Comparison of ENCODE assay signal across 38 cellular contexts in genomic region chr10:44053391-44053790, GRCh38.
"Had no signal": no experiment of that assay in that cellular context is flagged by ENCODE, and none has a peak within 500 bp of the region (broad histone marks: within the 10 kb centered on the region; RNA-seq: fewer than 3 reads in every experiment).

No MANE protein-coding gene starts in this region.

- H3K36me3 Mint-ChIP-seq: activated CD4-positive, alpha-beta memory T cell treated with anti-CD3 and anti-CD28 coated beads for 36 hours; activated naive CD4-positive, alpha-beta T cell treated with anti-CD3 and anti-CD28 coated beads, Interleukin-2, amount 50 U/mL, for 72 hours; activated naive CD8-positive, alpha-beta T cell treated with anti-CD3 and anti-CD28 coated beads for 36 hours; brain; WTC11 had no signal

- H3K27me3 ChIP-seq: cardiac muscle cell had no signal

- H3K27ac Mint-ChIP-seq: activated CD4-positive, alpha-beta memory T cell treated with anti-CD3 and anti-CD28 coated beads for 36 hours; activated CD4-positive, alpha-beta T cell treated with anti-CD3 and anti-CD28 coated beads, Interleukin-2, amount 10 ng/mL, durations not matched to agents 24 days and 14 days; activated CD8-positive, alpha-beta T cell treated with anti-CD3 and anti-CD28 coated beads for 36 hours; activated naive CD4-positive, alpha-beta T cell treated with anti-CD3 and anti-CD28 coated beads for 36 hours; activated naive CD4-positive, alpha-beta T cell treated with anti-CD3 and anti-CD28 coated beads, Interleukin-2, amount 50 U/mL, for 72 hours; activated naive CD8-positive, alpha-beta T cell treated with anti-CD3 and anti-CD28 coated beads for 36 hours; activated T-cell treated with anti-CD3 and anti-CD28 coated beads, Interleukin-2, amount 50 U/mL, for 72 hours; activated T-helper 1 cell treated with anti-CD3 and anti-CD28 coated beads, Interleukin-12 subunit alpha, Interleukin-12 subunit beta, Interleukin-2, Interleukin-4 antibody, amounts not matched to agents 30 ng/mL and 10 ng/mL and 1 ng/mL, durations not matched to agents 14 hours and 24 hours and 36 hours; activated T-helper 17 cell treated with anti-CD3 and anti-CD28 coated beads, Interleukin-2, amount 50 U/mL, for 72 hours; T-helper 1 cell treated with Interleukin-12 subunit alpha and Interleukin-12 subunit beta and Interleukin-4 antibody, amounts not matched to agents 30 μg/mL and 1 μg/mL, for 36 hours; T-helper 2 cell treated with Interferon-gamma antibody and Interleukin-4, amounts not matched to agents 5 μg/mL and 100 μg/mL, for 36 hours; WTC11 had no signal

- ATAC-seq: activated CD4-positive, CD25-positive, alpha-beta regulatory T cell treated with anti-CD3 and anti-CD28 coated beads, Interleukin-2, amount 50 U/mL, for 24 hours; activated CD8-positive, alpha-beta T cell treated with anti-CD3 and anti-CD28 coated beads for 36 hours; activated naive CD4-positive, alpha-beta T cell treated with anti-CD3 and anti-CD28 coated beads, Interleukin-2, amount 50 U/mL, for 72 hours; activated T-cell treated with anti-CD3 and anti-CD28 coated beads, Interleukin-2, amount 50 U/mL, for 4 hours; activated T-cell treated with anti-CD3 and anti-CD28 coated beads, Interleukin-2, amount 50 U/mL, for 72 hours; activated T-helper 17 cell treated with anti-CD3 and anti-CD28 coated beads, Interleukin-2, amount 50 U/mL, for 72 hours; WTC11 had no signal

- H3K4me3 ChIP-seq: adrenal gland, cardiac muscle cell had no signal

- H3K4me3 Mint-ChIP-seq: activated CD4-positive, alpha-beta memory T cell treated with anti-CD3 and anti-CD28 coated beads for 36 hours; activated CD4-positive, alpha-beta T cell treated with anti-CD3 and anti-CD28 coated beads, Interleukin-2, amount 10 ng/mL, durations not matched to agents 24 days and 14 days; activated CD8-positive, alpha-beta T cell treated with anti-CD3 and anti-CD28 coated beads for 36 hours; activated naive CD4-positive, alpha-beta T cell treated with anti-CD3 and anti-CD28 coated beads for 36 hours; activated naive CD8-positive, alpha-beta T cell treated with anti-CD3 and anti-CD28 coated beads for 36 hours; activated T-cell treated with anti-CD3 and anti-CD28 coated beads, Interleukin-2, amount 50 U/mL, for 4 hours; activated T-cell treated with anti-CD3 and anti-CD28 coated beads, Interleukin-2, amount 50 U/mL, for 72 hours; activated T-helper 1 cell treated with anti-CD3 and anti-CD28 coated beads, Interleukin-12 subunit alpha, Interleukin-12 subunit beta, Interleukin-2, Interleukin-4 antibody, amounts not matched to agents 30 ng/mL and 10 ng/mL and 1 ng/mL, durations not matched to agents 14 hours and 24 hours and 36 hours; activated T-helper 17 cell treated with anti-CD3 and anti-CD28 coated beads, Interleukin-2, amount 50 U/mL, for 72 hours; brain; central memory CD8-positive, alpha-beta T cell; T-helper 1 cell treated with Interleukin-12 subunit alpha and Interleukin-12 subunit beta and Interleukin-4 antibody, amounts not matched to agents 30 μg/mL and 1 μg/mL, for 36 hours; T-helper 2 cell treated with Interferon-gamma antibody and Interleukin-4, amounts not matched to agents 5 μg/mL and 100 μg/mL, for 36 hours; WTC11 had no signal

- H3K9me3 Mint-ChIP-seq: activated CD4-positive, alpha-beta memory T cell treated with anti-CD3 and anti-CD28 coated beads for 36 hours; activated CD4-positive, alpha-beta T cell treated with anti-CD3 and anti-CD28 coated beads, Interleukin-2, amount 10 ng/mL, durations not matched to agents 24 days and 14 days; activated CD8-positive, alpha-beta T cell treated with anti-CD3 and anti-CD28 coated beads for 36 hours; activated naive CD4-positive, alpha-beta T cell treated with anti-CD3 and anti-CD28 coated beads for 36 hours; activated naive CD4-positive, alpha-beta T cell treated with anti-CD3 and anti-CD28 coated beads, Interleukin-2, amount 50 U/mL, for 72 hours; activated naive CD8-positive, alpha-beta T cell treated with anti-CD3 and anti-CD28 coated beads for 36 hours; activated T-cell treated with anti-CD3 and anti-CD28 coated beads, Interleukin-2, amount 50 U/mL, for 4 hours; activated T-cell treated with anti-CD3 and anti-CD28 coated beads, Interleukin-2, amount 50 U/mL, for 72 hours; activated T-helper 1 cell treated with anti-CD3 and anti-CD28 coated beads, Interleukin-12 subunit alpha, Interleukin-12 subunit beta, Interleukin-2, Interleukin-4 antibody, amounts not matched to agents 30 ng/mL and 10 ng/mL and 1 ng/mL, durations not matched to agents 14 hours and 24 hours and 36 hours; activated T-helper 17 cell treated with anti-CD3 and anti-CD28 coated beads, Interleukin-2, amount 50 U/mL, for 72 hours; central memory CD8-positive, alpha-beta T cell; T-helper 1 cell treated with Interleukin-12 subunit alpha and Interleukin-12 subunit beta and Interleukin-4 antibody, amounts not matched to agents 30 μg/mL and 1 μg/mL, for 36 hours; T-helper 2 cell treated with Interferon-gamma antibody and Interleukin-4, amounts not matched to agents 5 μg/mL and 100 μg/mL, for 36 hours had no signal

- FAIRE-seq: bronchial epithelial cell had no signal

- H3K27ac ChIP-seq: adrenal gland, cardiac muscle cell, WERI-Rb-1 had no signal

- DNase-seq: activated CD4-positive, alpha-beta memory T cell treated with anti-CD3 and anti-CD28 coated beads for 36 hours; activated CD4-positive, alpha-beta T cell treated with anti-CD3 and anti-CD28 coated beads for 4 hours; activated CD4-positive, alpha-beta T cell treated with anti-CD3 and anti-CD28 coated beads, Interleukin-2, amount 10 ng/mL, durations not matched to agents 24 days and 14 days; activated CD4-positive, alpha-beta T cell treated with anti-CD3 and anti-CD28 coated beads, Interleukin-2, amount 50 U/mL, for 1 hour; activated CD4-positive, alpha-beta T cell treated with anti-CD3 and anti-CD28 coated beads, Interleukin-2, amount 50 U/mL, for 4 hours; activated CD4-positive, CD25-positive, alpha-beta regulatory T cell; activated CD8-positive, alpha-beta memory T cell treated with anti-CD3 and anti-CD28 coated beads, Interleukin-2, amount 50 U/mL, for 4 hours; activated CD8-positive, alpha-beta T cell treated with anti-CD3 and anti-CD28 coated beads for 36 hours; activated effector memory CD4-positive, alpha-beta T cell treated with anti-CD3 and anti-CD28 coated beads, Interleukin-2, amount 50 U/mL, for 16 hours; activated gamma-delta T cell treated with Interleukin-2 at 50 U/mL for 16 hours; activated naive CD4-positive, alpha-beta T cell; activated naive CD4-positive, alpha-beta T cell treated with anti-CD3 and anti-CD28 coated beads for 36 hours; activated naive CD4-positive, alpha-beta T cell treated with anti-CD3 and anti-CD28 coated beads, Interleukin-2, amount 50 U/mL, for 16 hours; activated naive CD8-positive, alpha-beta T cell treated with anti-CD3 and anti-CD28 coated beads for 36 hours; activated T-cell treated with anti-CD3 and anti-CD28 coated beads for 4 hours; activated T-cell treated with anti-CD3 and anti-CD28 coated beads, Interleukin-2, amount 50 U/mL, for 1 hour; activated T-cell treated with anti-CD3 and anti-CD28 coated beads, Interleukin-2, amount 50 U/mL, for 4 hours; activated T-cell treated with anti-CD3 and anti-CD28 coated beads, Interleukin-2, amount 50 U/mL, for 72 hours; adrenal gland; amniotic stem cell; aorta; caudate nucleus; cerebellar nuclear complex; T-helper 1 cell; T-helper 2 cell; T-helper 9 cell; WERI-Rb-1 had no signal

- H3K4me1 ChIP-seq: adrenal gland had no signal

- H3K27me3 Mint-ChIP-seq: activated CD4-positive, alpha-beta T cell treated with anti-CD3 and anti-CD28 coated beads, Interleukin-2, amount 10 ng/mL, durations not matched to agents 24 days and 14 days had no signal

- H3K9me3 ChIP-seq: adrenal gland had no signal

- H3K4me1 Mint-ChIP-seq: activated CD4-positive, alpha-beta T cell treated with anti-CD3 and anti-CD28 coated beads, Interleukin-2, amount 10 ng/mL, durations not matched to agents 24 days and 14 days; activated naive CD8-positive, alpha-beta T cell treated with anti-CD3 and anti-CD28 coated beads for 36 hours; activated T-helper 17 cell treated with anti-CD3 and anti-CD28 coated beads, Interleukin-2, amount 50 U/mL, for 72 hours; central memory CD8-positive, alpha-beta T cell had no signal

- H3K36me3 ChIP-seq: adrenal gland, cardiac muscle cell, WERI-Rb-1 had no signal
